ENCODE assay signal across 15 cellular contexts in the genomic region with DNA sequence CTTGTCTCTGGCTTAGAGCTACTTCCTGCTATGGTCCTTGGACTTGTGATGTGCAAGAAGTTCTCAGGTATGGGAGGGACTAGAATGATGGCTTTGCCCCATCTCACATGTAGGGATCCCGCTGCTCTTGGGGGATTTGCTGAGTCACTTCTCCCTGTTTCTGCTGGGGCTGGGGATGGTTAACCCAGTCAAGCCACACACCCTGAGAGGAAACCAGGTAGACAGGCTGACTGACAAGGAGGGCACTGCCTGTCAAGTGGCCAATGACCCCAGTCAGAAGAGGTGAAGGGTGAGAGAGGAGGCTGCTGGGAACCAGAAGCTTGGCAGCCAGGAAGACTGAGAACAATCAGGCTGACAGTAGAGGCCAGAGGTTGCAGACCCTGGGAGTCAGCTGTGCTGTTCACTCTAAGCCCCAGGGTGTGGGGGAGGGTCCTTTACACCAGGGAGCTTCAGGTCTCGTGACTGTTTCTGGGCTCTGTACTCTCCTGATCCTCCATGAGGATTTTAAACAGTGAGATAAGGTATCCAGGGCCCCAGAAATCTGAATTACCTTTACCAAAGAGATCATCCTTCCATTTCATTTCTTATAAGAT. TPM values are rescaled to one million over a fixed set of nuclear protein-coding genes. Genes with fewer than 3 reads are reported as not detected.
DNase-seq lines count a peak whose midpoint lies in the region; TF ChIP-seq lines count a peak whose summit lies in the region.
"Had no signal": no experiment of that assay in that cellular context is flagged by ENCODE, and none has a peak within 500 bp of the region (broad histone marks: within the 10 kb centered on the region; RNA-seq: fewer than 3 reads in every experiment).

No MANE protein-coding gene starts in this region.

- no peaks in the 10 kb centered on the region for H3K9me3 ChIP-seq in HEK293 (ENCODE audit: control insufficient read depth, insufficient read depth, low read depth, low read length)
- no peaks in the 10 kb centered on the region for H3K9me3 ChIP-seq in endodermal cell (ENCODE audit: control insufficient read depth, low read length)
- H3K9me3 ChIP-seq: SK-N-SH had no signal

- H3K9me3 Mint-ChIP-seq in endodermal cell, result no peaks in the 10 kb centered on the region
- no peaks in the 10 kb centered on the region for H3K9me3 Mint-ChIP-seq in neural crest cell
- H3K9me3 Mint-ChIP-seq: CD8-positive, alpha-beta memory T cell had no signal

- H3K27me3 Mint-ChIP-seq in endodermal cell (ENCODE audit: insufficient read depth) (peaks cover 22% of the 10 kb centered on the region), neural crest cell (ENCODE audit: low read depth) (peaks cover 4% of the 10 kb centered on the region)

- DNase-seq in NCI-H146 treated with DMSO at 0.1 percent for 48 hours (lab: John Stamatoyannopoulos, UW; ENCODE audit: unreplicated experiment) (peak; percentile 21), endodermal cell (peak; percentile 79), neural crest cell (ENCODE audit: low read depth, low spot score) (no peak), DMS 273 (lab: John Stamatoyannopoulos, UW; ENCODE audit: unreplicated experiment) (no peak), NCI-H1092 treated with DMSO at 0.1 percent for 48 hours (lab: John Stamatoyannopoulos, UW) (no peak), coronary artery (ENCODE audit: low spot score) (no peak)
- DNase-seq: CD8-positive, alpha-beta memory T cell; Kasumi-1; NCI-H1417 treated with DMSO at 0.1 percent for 48 hours; NCI-H2081 treated with DMSO at 0.1 percent for 48 hours; SK-N-SH; T-helper 1 cell had no signal

- H3K27ac ChIP-seq in HEK293 (ENCODE audit: extremely low read depth, low read depth, low read length), result no peak overlapping the region; the same call in 1 of the 2 replicates
- H3K27ac ChIP-seq in endodermal cell (ENCODE audit: low read depth, low read length), result no peak overlapping the region
- no peak overlapping the region for H3K27ac ChIP-seq in coronary artery
- H3K27ac ChIP-seq: HL-60 had no signal

- peaks cover 37% of the 10 kb centered on the region for H3K4me1 Mint-ChIP-seq in endodermal cell
- H3K4me1 Mint-ChIP-seq in neural crest cell, result peaks cover 39% of the 10 kb centered on the region

- CTCF ChIA-PET in HEK293 (lab: Yijun Ruan, JAX), result interaction anchor here (0.6 to 2.3 kb wide), 11 partner anchors 20 to 110 kb away, joined by 3 to 13 read pairs (median 5); no protein-coding TSS in a partner anchor

- H3K27me3 ChIP-seq in endodermal cell (ENCODE audit: control insufficient read depth, insufficient read depth, low read length, poor library complexity, severe bottlenecking), result peaks cover 9% of the 10 kb centered on the region

- H3K4me3 Mint-ChIP-seq in endodermal cell, result no peak overlapping the region
- H3K4me3 Mint-ChIP-seq in neural crest cell, result no peak overlapping the region

- H3K36me3 ChIP-seq in HEK293 (ENCODE audit: control insufficient read depth in 2 of 2, insufficient read depth in 1 of 2, low read length in 2 of 2), result no peaks in the 10 kb centered on the region
- H3K36me3 ChIP-seq in endodermal cell (ENCODE audit: control insufficient read depth, insufficient read depth, low read length), result no peaks in the 10 kb centered on the region

- no peaks in the 10 kb centered on the region for H3K4me1 ChIP-seq in HEK293 (ENCODE audit: control insufficient read depth, insufficient read depth, low read length)
- peaks cover 2% of the 10 kb centered on the region for H3K4me1 ChIP-seq in endodermal cell (ENCODE audit: control insufficient read depth, insufficient read depth, low read length)

- H3K36me3 Mint-ChIP-seq in endodermal cell (ENCODE audit: low read depth) (no peaks in the 10 kb centered on the region), neural crest cell (ENCODE audit: low read depth) (no peaks in the 10 kb centered on the region)

- 31% methylated on average over 2 of the region's 2 CpGs; no CpG with 5 or more reads in 1 of the 2 experiments for WGBS in endodermal cell (ENCODE audit: insufficient coverage in 1 of 2, insufficient read length in 1 of 2), 2 experiments

- TF ChIP-seq CTCF in HEK293 (tag by site-specific recombination; IDR thresholded peaks at IDR 0.05) (no peak), endodermal cell (conservative IDR thresholded peaks at IDR 0.05) (no peak), neural crest cell (conservative IDR thresholded peaks at IDR 0.05) (no peak), coronary artery (IDR thresholded peaks at IDR 0.05) (no peak)

- H3K9ac ChIP-seq in endodermal cell (ENCODE audit: extremely low read depth, low read length, poor library complexity, severe bottlenecking), result no peak overlapping the region
- H3K9ac ChIP-seq: SK-N-SH had no signal

- POLR2A ChIA-PET in HEK293 (lab: Yijun Ruan, JAX), result interaction anchor here (1.7 kb wide), 1 partner anchor 9 kb away, joined by 11 read pairs; no protein-coding TSS in a partner anchor

- H3K27ac Mint-ChIP-seq in endodermal cell (peak overlapping the region; percentile 17), neural crest cell (ENCODE audit: unreplicated experiment) (peak overlapping the region; percentile 60)

- H3K4me3 ChIP-seq in HEK293 (ENCODE audit: low read depth, low read length) (no peak overlapping the region), endodermal cell (ENCODE audit: low read length) (no peak overlapping the region), coronary artery (no peak overlapping the region)

TF ChIP-seq in HEK293, 187 proteins besides CTCF, POLR2A, EP300 and RAD21:
- TF ChIP-seq ZNF777 (tag by site-specific recombination; IDR thresholded peaks at IDR 0.05; ENCODE audit: borderline replicate concordance) (no peak), ZBTB20 (tag by site-specific recombination; IDR thresholded peaks at IDR 0.05) (0 out of 2 replicates have a peak, but pooled peaks have one; percentile 18)

RNA-seq across cellular contexts. Expression of a gene that starts 34.6 kb away (rescaled TPM):
- total RNA-seq in endodermal cell (1 to 10 TPM in 1 of 2 donors, under 1 TPM in 1; 0.48 to 3.9 TPM), neural crest cell (0.98 and 1.4 TPM in 2 replicates)
- 2.4 TPM for polyA plus RNA-seq in endodermal cell (2013, experiment 1 of 2)
- 2.7 TPM for polyA plus RNA-seq in endodermal cell (2013, experiment 2 of 2)
- total RNA-seq: G401 had no signal

Comparison
In these comparisons a context has a peak if more than half of its experiments do, and no peak if none do; other contexts are left out.
1. DNase-seq: peak in NCI-H146 treated with DMSO at 0.1 percent for 48 hours (single experiment) and endodermal cell (single experiment); none in neural crest cell (single experiment), DMS 273 (single experiment), NCI-H1092 treated with DMSO at 0.1 percent for 48 hours (single experiment) and coronary artery (single experiment).